In the genomic region with DNA sequence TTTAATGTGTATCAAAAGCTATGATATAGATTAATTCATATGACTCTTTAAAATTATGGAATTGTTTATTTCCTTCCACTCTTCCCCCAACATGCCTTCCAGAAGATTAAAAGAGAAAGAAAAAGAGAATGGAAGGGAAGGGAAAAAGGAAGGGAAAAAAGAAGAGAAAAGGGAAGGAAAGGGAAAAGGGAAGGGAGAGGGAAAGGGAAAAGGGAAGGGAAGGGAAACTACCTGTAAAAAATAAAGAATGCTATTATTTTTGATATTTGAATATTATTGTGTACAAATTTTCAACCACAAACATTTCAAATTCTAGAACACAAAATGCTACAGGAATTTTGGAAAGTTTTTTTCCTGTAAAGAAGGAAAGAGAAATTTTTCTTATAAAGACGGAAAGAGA, we compare ENCODE assay signal across 29 cellular contexts.
"Had no signal": no experiment of that assay in that cellular context is flagged by ENCODE, and none has a peak within 500 bp of the region (broad histone marks: within the 10 kb centered on the region; RNA-seq: fewer than 3 reads in every experiment).

No MANE protein-coding gene starts in this region.

- FAIRE-seq: urothelium cell line had no signal

- ATAC-seq: stimulated activated effector memory CD8-positive, alpha-beta T cell treated with anti-CD3 and anti-CD28 coated beads, Interleukin-12 subunit alpha, Interleukin-12 subunit beta, amount 100 ng/mL, for 72 hours; stimulated activated memory B cell treated with anti-CD40 and anti-IgM and Interleukin-4, amounts not matched to agents 10 μg/mL and 1 μg/mL and 100 μg/mL, for 72 hours; stimulated activated naive B cell treated with anti-CD40 and anti-IgM and Interleukin-4, amounts not matched to agents 10 μg/mL and 1 μg/mL and 100 μg/mL, for 72 hours; stimulated activated naive CD8-positive, alpha-beta T cell treated with anti-CD3 and anti-CD28 coated beads, Interleukin-15, amount 100 ng/mL, for 72 hours; stimulated activated naive CD8-positive, alpha-beta T cell treated with anti-CD3 and anti-CD28 coated beads, Interleukin-15, Interleukin-2, amounts not matched to agents 100 U/mL and 50 U/mL, for 24 hours; upper lobe of right lung had no signal

- H3K4me3 Mint-ChIP-seq: stimulated activated effector memory CD8-positive, alpha-beta T cell treated with anti-CD3 and anti-CD28 coated beads, Interleukin-12 subunit alpha, Interleukin-12 subunit beta, amount 100 ng/mL, for 72 hours; stimulated activated memory B cell treated with anti-CD40 and anti-IgM and Interleukin-4, amounts not matched to agents 10 μg/mL and 1 μg/mL and 100 μg/mL, for 72 hours; stimulated activated naive B cell treated with anti-CD40 and anti-IgM and Interleukin-4, amounts not matched to agents 10 μg/mL and 1 μg/mL and 100 μg/mL, for 72 hours; stimulated activated naive CD8-positive, alpha-beta T cell treated with anti-CD3 and anti-CD28 coated beads, Interleukin-15, amount 100 ng/mL, for 72 hours; stimulated activated naive CD8-positive, alpha-beta T cell treated with anti-CD3 and anti-CD28 coated beads, Interleukin-15, Interleukin-2, amounts not matched to agents 100 ng/mL and 50 ng/mL, for 24 hours; type B pancreatic cell had no signal

- H3K27me3 ChIP-seq: stomach, suprapubic skin, testis, thyroid gland, tibial artery, tibial nerve, transverse colon, upper lobe of left lung, upper lobe of right lung, uterus, vagina had no signal

- H3K27ac Mint-ChIP-seq: stimulated activated effector memory CD8-positive, alpha-beta T cell treated with anti-CD3 and anti-CD28 coated beads, Interleukin-12 subunit alpha, Interleukin-12 subunit beta, amount 100 ng/mL, for 72 hours; stimulated activated memory B cell treated with anti-CD40 and anti-IgM and Interleukin-4, amounts not matched to agents 10 μg/mL and 1 μg/mL and 100 μg/mL, for 72 hours; stimulated activated naive B cell treated with anti-CD40 and anti-IgM and Interleukin-4, amounts not matched to agents 10 μg/mL and 1 μg/mL and 100 μg/mL, for 72 hours; stimulated activated naive CD8-positive, alpha-beta T cell treated with anti-CD3 and anti-CD28 coated beads, Interleukin-15, amount 100 ng/mL, for 72 hours; stimulated activated naive CD8-positive, alpha-beta T cell treated with anti-CD3 and anti-CD28 coated beads, Interleukin-15, Interleukin-2, amounts not matched to agents 100 ng/mL and 50 ng/mL, for 24 hours; type B pancreatic cell had no signal

- H3K4me1 ChIP-seq: stomach, suprapubic skin, testis, thyroid gland, tibial artery, tibial nerve, transverse colon, upper lobe of left lung, upper lobe of right lung, uterus, vagina had no signal

- H3K27me3 Mint-ChIP-seq: stimulated activated memory B cell treated with anti-CD40 and anti-IgM and Interleukin-4, amounts not matched to agents 10 μg/mL and 1 μg/mL and 100 μg/mL, for 72 hours; stimulated activated naive B cell treated with anti-CD40 and anti-IgM and Interleukin-4, amounts not matched to agents 10 μg/mL and 1 μg/mL and 100 μg/mL, for 72 hours; stimulated activated naive CD8-positive, alpha-beta T cell treated with anti-CD3 and anti-CD28 coated beads, Interleukin-15, amount 100 ng/mL, for 72 hours; stimulated activated naive CD8-positive, alpha-beta T cell treated with anti-CD3 and anti-CD28 coated beads, Interleukin-15, Interleukin-2, amounts not matched to agents 100 ng/mL and 50 ng/mL, for 24 hours; type B pancreatic cell had no signal

- H3K4me1 Mint-ChIP-seq: stimulated activated effector memory CD8-positive, alpha-beta T cell treated with anti-CD3 and anti-CD28 coated beads, Interleukin-12 subunit alpha, Interleukin-12 subunit beta, amount 100 ng/mL, for 72 hours; stimulated activated memory B cell treated with anti-CD40 and anti-IgM and Interleukin-4, amounts not matched to agents 10 μg/mL and 1 μg/mL and 100 μg/mL, for 72 hours; stimulated activated naive B cell treated with anti-CD40 and anti-IgM and Interleukin-4, amounts not matched to agents 10 μg/mL and 1 μg/mL and 100 μg/mL, for 72 hours; stimulated activated naive CD8-positive, alpha-beta T cell treated with anti-CD3 and anti-CD28 coated beads, Interleukin-15, amount 100 ng/mL, for 72 hours had no signal

- H3K4me3 ChIP-seq: stomach, suprapubic skin, testis, thoracic aorta, thyroid gland, tibial artery, tibial nerve, transverse colon, upper lobe of left lung, upper lobe of right lung, uterus, vagina had no signal

- H3K36me3 Mint-ChIP-seq: stimulated activated effector memory CD8-positive, alpha-beta T cell treated with anti-CD3 and anti-CD28 coated beads, Interleukin-12 subunit alpha, Interleukin-12 subunit beta, amount 100 ng/mL, for 72 hours; stimulated activated memory B cell treated with anti-CD40 and anti-IgM and Interleukin-4, amounts not matched to agents 10 μg/mL and 1 μg/mL and 100 μg/mL, for 72 hours; stimulated activated naive B cell treated with anti-CD40 and anti-IgM and Interleukin-4, amounts not matched to agents 10 μg/mL and 1 μg/mL and 100 μg/mL, for 72 hours; type B pancreatic cell had no signal

- H3K9me3 Mint-ChIP-seq: stimulated activated memory B cell treated with anti-CD40 and anti-IgM and Interleukin-4, amounts not matched to agents 10 μg/mL and 1 μg/mL and 100 μg/mL, for 72 hours; stimulated activated naive B cell treated with anti-CD40 and anti-IgM and Interleukin-4, amounts not matched to agents 10 μg/mL and 1 μg/mL and 100 μg/mL, for 72 hours; stimulated activated naive CD8-positive, alpha-beta T cell treated with anti-CD3 and anti-CD28 coated beads, Interleukin-15, Interleukin-2, amounts not matched to agents 100 ng/mL and 50 ng/mL, for 24 hours; type B pancreatic cell had no signal

- H3K9me3 ChIP-seq: stomach, suprapubic skin, testis, thoracic aorta, thyroid gland, tibial artery, tibial nerve, transverse colon, upper lobe of left lung, upper lobe of right lung, uterus, vagina had no signal

- DNase-seq: stimulated activated CD4-positive, alpha-beta T cell treated with anti-CD3 and anti-CD28 coated beads, Interleukin-2, amount 100 ng/mL, for 48 hours; stimulated activated CD4-positive, alpha-beta T cell treated with anti-CD3 and anti-CD28 coated beads, Interleukin-4, amount 100 ng/mL, for 1 hour; stimulated activated CD4-positive, alpha-beta T cell treated with anti-CD3 and anti-CD28 coated beads, Interleukin-4, amount 100 ng/mL, for 24 hours; stimulated activated CD4-positive, alpha-beta T cell treated with anti-CD3 and anti-CD28 coated beads, Interleukin-4, amount 100 ng/mL, for 4 hours; stimulated activated CD8-positive, alpha-beta memory T cell treated with anti-CD3 and anti-CD28 coated beads, Interleukin-4, amount 100 ng/mL, for 48 hours; stimulated activated naive B cell treated with anti-CD40 and anti-IgM and Interleukin-4, amounts not matched to agents 10 μg/mL and 1 μg/mL and 100 μg/mL, for 72 hours; stimulated activated naive CD4-positive, alpha-beta T cell; stimulated activated naive CD4-positive, alpha-beta T cell treated with Interleukin-2 at 50 U/mL for 16 hours; stimulated activated naive CD8-positive, alpha-beta T cell treated with anti-CD3 and anti-CD28 coated beads, Interleukin-15, amount 100 ng/mL, for 72 hours; stimulated activated naive CD8-positive, alpha-beta T cell treated with anti-CD3 and anti-CD28 coated beads, Interleukin-15, Interleukin-2, amounts not matched to agents 100 U/mL and 50 U/mL, for 24 hours; stomach; substantia nigra; testis; thyroid gland; tibial artery; transverse colon; trophoblast cell; upper lobe of left lung; upper lobe of right lung; uterus had no signal

- H3K27ac ChIP-seq: stomach, suprapubic skin, testis, thoracic aorta, thyroid gland, tibial artery, tibial nerve, transverse colon, upper lobe of left lung, upper lobe of right lung, uterus, vagina had no signal

- H3K36me3 ChIP-seq: stomach, suprapubic skin, thoracic aorta, thyroid gland, tibial artery, tibial nerve, transverse colon, upper lobe of left lung, upper lobe of right lung, uterus, vagina had no signal
